22 cellular contexts compared by ENCODE assay signal in genomic region chr2:28277466-28277865, GRCh38.
DNase-seq lines count a peak whose midpoint lies in the region; ATAC-seq and TF ChIP-seq lines count a peak whose summit lies in the region.
"Had no signal": no experiment of that assay in that cellular context is flagged by ENCODE, and none has a peak within 500 bp of the region (broad histone marks: within the 10 kb centered on the region; RNA-seq: fewer than 3 reads in every experiment).

No MANE protein-coding gene starts in this region.

- no peak overlapping the region for H3K27ac Mint-ChIP-seq in natural killer cell
- H3K27ac Mint-ChIP-seq: activated B cell treated with CpG ODN at 0.5 μM for 24 hours; activated CD8-positive, alpha-beta T cell treated with anti-CD3 and anti-CD28 coated beads for 36 hours; nephron had no signal

- peaks cover 9 to 23% of the 10 kb centered on the region in 2 donors for H3K4me1 Mint-ChIP-seq in natural killer cell

- TF ChIP-seq CTCF in RWPE2 (IDR thresholded peaks at IDR 0.05; ENCODE audit: poor library complexity, severe bottlenecking): no peak
- TF ChIP-seq CTCF in natural killer cell (IDR thresholded peaks at IDR 0.05): no peak
- no peak for TF ChIP-seq CTCF in thyroid gland (IDR thresholded peaks at IDR 0.05)

- WGBS in thyroid gland, 2 donors: 75 to 83% methylated on average over 7 of the region's 7 CpGs

- peak overlapping the region; percentile 96 for H3K27ac ChIP-seq in RWPE2 (ENCODE audit: poor library complexity, severe bottlenecking)
- H3K27ac ChIP-seq in thyroid gland: no peak overlapping the region
- H3K27ac ChIP-seq: BLaER1, SJCRH30 had no signal

- peaks cover 30% of the 10 kb centered on the region for H3K4me1 ChIP-seq in RWPE2 (ENCODE audit: insufficient read depth, poor library complexity, severe bottlenecking)
- H3K4me1 ChIP-seq in thyroid gland: peaks cover 0 to 12% of the 10 kb centered on the region in 2 donors
- H3K4me1 ChIP-seq: BLaER1 had no signal

- no peaks in the 10 kb centered on the region for H3K27me3 Mint-ChIP-seq in natural killer cell (ENCODE audit: low read depth in 2 of 2)
- H3K27me3 Mint-ChIP-seq: activated B cell treated with CpG ODN at 0.5 μM for 24 hours; activated CD8-positive, alpha-beta T cell treated with anti-CD3 and anti-CD28 coated beads for 36 hours had no signal

- no peak overlapping the region for H3K4me3 Mint-ChIP-seq in natural killer cell
- H3K4me3 Mint-ChIP-seq: activated B cell treated with CpG ODN at 0.5 μM for 24 hours; activated CD8-positive, alpha-beta T cell treated with anti-CD3 and anti-CD28 coated beads for 36 hours; activated T-cell treated with anti-CD3 and anti-CD28 coated beads, Interleukin-2, amount 50 U/mL, for 4 hours; nephron had no signal

- H3K27me3 ChIP-seq in RWPE2 (ENCODE audit: insufficient read depth, poor library complexity, severe bottlenecking) (no peaks in the 10 kb centered on the region), thyroid gland (no peaks in the 10 kb centered on the region)
- H3K27me3 ChIP-seq: BLaER1, SJCRH30 had no signal

- no peaks in the 10 kb centered on the region for H3K9me3 Mint-ChIP-seq in natural killer cell
- H3K9me3 Mint-ChIP-seq: activated B cell treated with CpG ODN at 0.5 μM for 24 hours; activated CD8-positive, alpha-beta T cell treated with anti-CD3 and anti-CD28 coated beads for 36 hours; activated T-cell treated with anti-CD3 and anti-CD28 coated beads, Interleukin-2, amount 50 U/mL, for 4 hours; nephron had no signal

- H3K9me3 ChIP-seq in RWPE2 (ENCODE audit: severe bottlenecking): no peaks in the 10 kb centered on the region
- no peaks in the 10 kb centered on the region for H3K9me3 ChIP-seq in thyroid gland
- H3K9me3 ChIP-seq: BLaER1, SJCRH30 had no signal

- H3K36me3 Mint-ChIP-seq in natural killer cell: no peaks in the 10 kb centered on the region

- ATAC-seq in RWPE2 (ENCODE audit: low read depth) (no peak), GM21515 (IDR thresholded peaks at IDR 0.05; ENCODE audit: unreplicated experiment) (no peak), natural killer cell (no peak), HG03342 (IDR thresholded peaks at IDR 0.05; ENCODE audit: unreplicated experiment) (no peak)
- ATAC-seq: activated CD8-positive, alpha-beta T cell treated with anti-CD3 and anti-CD28 coated beads for 36 hours; activated T-cell treated with anti-CD3 and anti-CD28 coated beads, Interleukin-2, amount 50 U/mL, for 4 hours had no signal

- DNase-seq in NCI-H2196 (lab: John Stamatoyannopoulos, UW; ENCODE audit: unreplicated experiment) (peak; percentile 21), NCI-H2196 treated with DMSO at 0.1 percent for 48 hours (lab: John Stamatoyannopoulos, UW; ENCODE audit: unreplicated experiment) (no peak), NCI-H2107 treated with DMSO at 0.1 percent for 48 hours (lab: John Stamatoyannopoulos, UW; ENCODE audit: unreplicated experiment) (peak; percentile 79), RWPE2 (ENCODE audit: low spot score) (no peak), natural killer cell (no peak), thyroid gland (no peak)
- DNase-seq: activated B cell treated with CpG ODN at 0.5 μM for 24 hours; activated CD8-positive, alpha-beta T cell treated with anti-CD3 and anti-CD28 coated beads for 36 hours; activated naive CD4-positive, alpha-beta T cell treated with anti-CD3 and anti-CD28 coated beads, Interleukin-2, amount 50 U/mL, for 16 hours; activated T-cell treated with anti-CD3 and anti-CD28 coated beads, Interleukin-2, amount 50 U/mL, for 4 hours; hypothalamus; kidney glomerular epithelial cell; mesendoderm; NCI-H2227 treated with DMSO at 0.1 percent for 48 hours; SJCRH30; stimulated activated CD4-positive, alpha-beta T cell treated with anti-CD3 and anti-CD28 coated beads, Interleukin-4, amount 100 ng/mL, for 4 hours; T-helper 2 cell had no signal

- TF ChIP-seq POLR2A in thyroid gland (IDR thresholded peaks at IDR 0.05): no peak

- H3K36me3 ChIP-seq in RWPE2 (ENCODE audit: low read depth): no peaks in the 10 kb centered on the region
- no peaks in the 10 kb centered on the region for H3K36me3 ChIP-seq in thyroid gland
- H3K36me3 ChIP-seq: SJCRH30 had no signal

- H3K4me3 ChIP-seq in RWPE2 (ENCODE audit: severe bottlenecking): no peak overlapping the region
- H3K4me3 ChIP-seq in thyroid gland (replicated peaks in 1 of 3): no peak overlapping the region
- H3K4me3 ChIP-seq: BLaER1, SJCRH30, skin epidermis had no signal

- intact Hi-C loops in natural killer cell (cut with micrococcal nuclease) (loop anchor here (10.0 kb wide), 1 partner anchor 177 kb away; no protein-coding TSS in a partner anchor), thyroid gland (cut with DNase I) (no loop called here)

Comparison
In these comparisons a context has a peak if more than half of its experiments do, and no peak if none do; other contexts are left out.
1. DNase-seq: peak in NCI-H2196 (single experiment) and NCI-H2107 treated with DMSO at 0.1 percent for 48 hours (single experiment); none in NCI-H2196 treated with DMSO at 0.1 percent for 48 hours (single experiment), RWPE2 (single experiment), natural killer cell (single experiment) and thyroid gland (0 of 2).